16 cellular contexts compared by ENCODE assay signal in genomic region chr2:84954329-84954728, GRCh38. TPM values are rescaled to one million over a fixed set of nuclear protein-coding genes. Genes with fewer than 3 reads are reported as not detected.
DNase-seq lines count a peak whose midpoint lies in the region; ATAC-seq, FAIRE-seq and TF ChIP-seq lines count a peak whose summit lies in the region.
"Had no signal": no experiment of that assay in that cellular context is flagged by ENCODE, and none has a peak within 500 bp of the region (broad histone marks: within the 10 kb centered on the region; RNA-seq: fewer than 3 reads in every experiment).

No MANE protein-coding gene starts in this region.

- H3K27ac ChIP-seq in 22Rv1 (peak overlapping the region; percentile 43), RWPE2 (ENCODE audit: poor library complexity, severe bottlenecking) (peak overlapping the region; percentile 3), H1 (ENCODE audit: low read depth, low read length) (no peak overlapping the region), SK-N-SH (ENCODE audit: low read depth in 2 of 2, low read length in 1 of 2) (no peak overlapping the region)

- H3K4me2 ChIP-seq in H1 (ENCODE audit: insufficient read depth in 1 of 2, low read depth in 2 of 2, low read length in 2 of 2) (no peak overlapping the region), SK-N-SH (no peak overlapping the region)
- H3K4me2 ChIP-seq: A549 had no signal

- H3K27ac Mint-ChIP-seq in HFFc6: 0 out of 2 replicates have a peak overlapping the region, but pooled peaks have one; percentile 25

- H2AK5ac ChIP-seq in H1 (ENCODE audit: low read depth, low read length): no peak overlapping the region

- peak overlapping the region; percentile 12; the same call in 1 of the 2 replicates for H2BK5ac ChIP-seq in H1 (ENCODE audit: low read depth, low read length)

- no peak overlapping the region for H2BK120ac ChIP-seq in H1 (replicated peaks; ENCODE audit: low read depth, low read length)

- 93% methylated on average over 5 of the region's 6 CpGs; no CpG with 5 or more reads in 1 of the 2 experiments for WGBS in H1 (ENCODE audit: extremely low coverage in 1 of 2, insufficient coverage in 1 of 2, insufficient read length in 1 of 2, insufficient replicate concordance in 2 of 2, low coverage in 1 of 2, low lambda C conversion rate in 2 of 2, missing lambda C conversion rate in 1 of 2), 2 experiments
- WGBS in SK-N-SH (ENCODE audit: low lambda C conversion rate): 96% methylated on average over 6 of the region's 6 CpGs

- DNase-seq in HFFc6: no peak
- DNase-seq in RWPE2 (ENCODE audit: low spot score): no peak
- DNase-seq in H1 (ENCODE audit: low read depth in 1 of 2, low spot score in 2 of 2): no peak
- DNase-seq in head of caudate nucleus: no peak
- no peak for DNase-seq in C1 segment of cervical spinal cord (lab: John Stamatoyannopoulos, UW)
- no peak for DNase-seq in SK-N-SH
- DNase-seq: Caco-2; CD8-positive, alpha-beta memory T cell; DND-41; GDM1 had no signal

- intact Hi-C loops in head of caudate nucleus (cut with DNase I): no loop called here

- no peak overlapping the region for H3K4me3 ChIP-seq in RWPE2 (ENCODE audit: severe bottlenecking)
- H3K4me3 ChIP-seq in H1 (ENCODE audit: extremely low read depth in 1 of 4, insufficient read depth in 2 of 4, low read depth in 3 of 4, low read length in 4 of 4): no peak overlapping the region
- no peak overlapping the region for H3K4me3 ChIP-seq in SK-N-SH (ENCODE audit: low read depth in 2 of 2, low read length in 1 of 2)
- H3K4me3 ChIP-seq: A549 had no signal

- H3K36me3 ChIP-seq in RWPE2 (ENCODE audit: low read depth): no peaks in the 10 kb centered on the region
- no peaks in the 10 kb centered on the region for H3K36me3 ChIP-seq in H1 (ENCODE audit: control insufficient read depth in 2 of 4, insufficient read depth in 4 of 4, low read length in 3 of 4)
- no peaks in the 10 kb centered on the region for H3K36me3 ChIP-seq in SK-N-SH (replicated peaks in 1 of 2; ENCODE audit: control insufficient read depth in 1 of 2, insufficient read depth in 2 of 2, low read length in 1 of 2)

- H3K23ac ChIP-seq in H1 (ENCODE audit: insufficient read length): no peak overlapping the region

- H3K9me2 ChIP-seq in SK-N-SH: no peaks in the 10 kb centered on the region

- CTCF ChIA-PET in H1 (lab: Charles Lee; ENCODE audit: partially characterized antibody) (interaction anchor here (2.2 kb wide), 1 partner anchor 28 kb away, joined by 11 read pairs; no protein-coding TSS in a partner anchor), SK-N-SH (lab: Yijun Ruan, JAX) (interaction anchor here (2.1 kb wide), 1 partner anchor 29 kb away, joined by 7 read pairs; no protein-coding TSS in a partner anchor)

- no peaks in the 10 kb centered on the region for H3K27me3 ChIP-seq in RWPE2 (ENCODE audit: insufficient read depth, poor library complexity, severe bottlenecking)
- H3K27me3 ChIP-seq in H1 (replicated peaks in 1 of 4; ENCODE audit: control insufficient read depth in 3 of 4, extremely low read depth in 1 of 4, insufficient read depth in 3 of 4, low read length in 3 of 4): no peaks in the 10 kb centered on the region
- no peaks in the 10 kb centered on the region for H3K27me3 ChIP-seq in SK-N-SH (ENCODE audit: insufficient read depth)

- no peak overlapping the region for H4K8ac ChIP-seq in H1 (ENCODE audit: extremely low read depth, insufficient read depth, low read length)

- TF ChIP-seq RAD21 in H1 (IDR thresholded peaks at IDR 0.05 in 1 of 2, conservative IDR thresholded peaks at IDR 0.05 in 1 of 2; ENCODE audit: low read depth in 2 of 2, low read length in 2 of 2) (no peak), SK-N-SH (IDR thresholded peaks at IDR 0.05; ENCODE audit: low read length) (no peak)

- H3K79me2 ChIP-seq in H1 (ENCODE audit: control insufficient read depth in 1 of 2, insufficient read depth in 2 of 2, low read length in 2 of 2) (no peaks in the 10 kb centered on the region), SK-N-SH (ENCODE audit: insufficient read depth) (no peaks in the 10 kb centered on the region; the same call in 1 of the 2 replicates)

- no peak overlapping the region for H4K91ac ChIP-seq in H1 (replicated peaks; ENCODE audit: insufficient read length, low read length)

- no peak overlapping the region for H3K14ac ChIP-seq in H1 (ENCODE audit: insufficient read length)

- no peaks in the 10 kb centered on the region for H3K9me3 Mint-ChIP-seq in HFFc6
- H3K9me3 Mint-ChIP-seq: CD8-positive, alpha-beta memory T cell had no signal

- H2AFZ ChIP-seq in H1 (ENCODE audit: low read length) (no peak overlapping the region), SK-N-SH (ENCODE audit: low read depth) (no peak overlapping the region)

- no peak overlapping the region for H3K4ac ChIP-seq in H1 (replicated peaks; ENCODE audit: insufficient read length, low read depth, low read length)

- H3K9ac ChIP-seq in H1 (replicated peaks in 1 of 4; ENCODE audit: extremely low read depth in 1 of 4, low read depth in 3 of 4, low read length in 3 of 4): no peak overlapping the region
- H3K9ac ChIP-seq in SK-N-SH: no peak overlapping the region

- FAIRE-seq in H1 (lab: Jason Lieb, UNC): no peak
- FAIRE-seq: A549, GM12892, GM19239 had no signal

- peaks cover 12% of the 10 kb centered on the region for H3K27me3 Mint-ChIP-seq in HFFc6 (ENCODE audit: insufficient read depth)
- H3K27me3 Mint-ChIP-seq: CD8-positive, alpha-beta memory T cell had no signal

- H3K4me1 Mint-ChIP-seq in HFFc6 (ENCODE audit: low read depth): peaks cover 35% of the 10 kb centered on the region

- H3K79me1 ChIP-seq in H1 (ENCODE audit: low read depth, low read length): no peaks in the 10 kb centered on the region

- TF ChIP-seq POLR2A in H1 (IDR thresholded peaks at IDR 0.05; ENCODE audit: control extremely low read depth in 1 of 2, low read depth in 2 of 2, low read length in 2 of 2): no peak

- no peaks in the 10 kb centered on the region for H4K20me1 ChIP-seq in H1 (replicated peaks in 1 of 2; ENCODE audit: control insufficient read depth in 1 of 2, insufficient read depth in 2 of 2, low read length in 2 of 2)
- H4K20me1 ChIP-seq in SK-N-SH (ENCODE audit: insufficient read depth): no peaks in the 10 kb centered on the region

- no peaks in the 10 kb centered on the region for H3K9me3 ChIP-seq in RWPE2 (ENCODE audit: severe bottlenecking)
- no peaks in the 10 kb centered on the region for H3K9me3 ChIP-seq in H1 (ENCODE audit: insufficient read depth in 2 of 2, low read depth in 1 of 2, low read length in 1 of 2)
- no peaks in the 10 kb centered on the region for H3K9me3 ChIP-seq in SK-N-SH
- H3K9me3 ChIP-seq: A549, Caco-2 had no signal

- no peak overlapping the region for H4K5ac ChIP-seq in H1 (ENCODE audit: insufficient read length, low read depth, low read length)

- H3K56ac ChIP-seq in H1 (replicated peaks; ENCODE audit: insufficient read length, low read depth, low read length): no peak overlapping the region

- H2BK15ac ChIP-seq in H1 (ENCODE audit: low read length): 0 out of 2 replicates have a peak overlapping the region, but pooled peaks have one; percentile 34

- H3K4me3 Mint-ChIP-seq in HFFc6: no peak overlapping the region
- H3K4me3 Mint-ChIP-seq: CD8-positive, alpha-beta memory T cell had no signal

- ATAC-seq in RWPE2 (ENCODE audit: low read depth) (no peak), GM21576 (IDR thresholded peaks at IDR 0.05; ENCODE audit: unreplicated experiment) (no peak)
- ATAC-seq: A549, HCT116 had no signal

- no peak overlapping the region for H3K18ac ChIP-seq in H1 (ENCODE audit: extremely low read depth, low read length)

- TF ChIP-seq CTCF in 22Rv1 (IDR thresholded peaks at IDR 0.05): no peak
- TF ChIP-seq CTCF in HFFc6 (IDR thresholded peaks at IDR 0.05): no peak
- no peak for TF ChIP-seq CTCF in RWPE2 (IDR thresholded peaks at IDR 0.05; ENCODE audit: poor library complexity, severe bottlenecking)
- TF ChIP-seq CTCF in H1 (IDR thresholded peaks at IDR 0.05; ENCODE audit: control extremely low read depth in 1 of 3, insufficient read depth in 1 of 3, low read depth in 1 of 3, low read length in 3 of 3): no peak
- no peak for TF ChIP-seq CTCF in SK-N-SH (IDR thresholded peaks at IDR 0.05)

- peaks cover 5% of the 10 kb centered on the region; the same call in 1 of the 2 replicates for H3K36me3 Mint-ChIP-seq in HFFc6 (ENCODE audit: low read depth)
- H3K36me3 Mint-ChIP-seq: CD8-positive, alpha-beta memory T cell had no signal

- peaks cover 25% of the 10 kb centered on the region for H3K4me1 ChIP-seq in RWPE2 (ENCODE audit: insufficient read depth, poor library complexity, severe bottlenecking)
- peaks cover 7 to 26% (median 23%) of the 10 kb centered on the region in 4 experiments for H3K4me1 ChIP-seq in H1 (replicated peaks in 1 of 4; ENCODE audit: control insufficient read depth in 3 of 4, insufficient read depth in 4 of 4, low read length in 3 of 4)
- H3K4me1 ChIP-seq in SK-N-SH (ENCODE audit: control insufficient read depth in 1 of 2, insufficient read depth in 2 of 2, low read depth in 1 of 2, low read length in 1 of 2): peaks cover 5 to 16% of the 10 kb centered on the region in 2 experiments; a peak in 3 of 4 replicates

- H3F3A ChIP-seq in SK-N-SH (replicated peaks; ENCODE audit: insufficient read depth): peaks cover 17% of the 10 kb centered on the region

- POLR2A ChIA-PET in H1 (lab: Charles Lee; ENCODE audit: partially characterized antibody) (interaction anchor here (1.3 to 12.0 kb wide), 4 partner anchors 8 to 72 kb away, joined by 3 to 288 read pairs (median 118); partner anchors contain the start of gene KCMF1), SK-N-SH (lab: Yijun Ruan, JAX) (interaction anchor here (0.7 kb wide), 1 partner anchor 17 kb away, joined by 3 read pairs; no protein-coding TSS in a partner anchor)

- peak overlapping the region; percentile 36 for H2BK20ac ChIP-seq in H1 (ENCODE audit: low read length)

- peak overlapping the region; percentile 6; the same call in 1 of the 2 replicates for H2BK12ac ChIP-seq in H1 (ENCODE audit: low read depth, low read length)

- peaks cover 2% of the 10 kb centered on the region; the same call in 1 of the 2 replicates for H3K23me2 ChIP-seq in H1 (ENCODE audit: low read depth, low read length)

- TF ChIP-seq EP300 in H1 (IDR thresholded peaks at IDR 0.05; ENCODE audit: borderline replicate concordance in 1 of 2, low read depth in 2 of 2, low read length in 2 of 2) (no peak), SK-N-SH (IDR thresholded peaks at IDR 0.05; ENCODE audit: borderline replicate concordance in 1 of 2, low read depth in 1 of 2, low read length in 1 of 2) (no peak)

RNA-seq across cellular contexts. Expression of gene KCMF1, which starts 16.6 kb away (rescaled TPM):
- 100 to 1,000 TPM in 4 of 6 experiments, 10 to 100 TPM in 2; 95.7 to 105 (median 101) TPM for total RNA-seq in HFFc6 (2021; fragmentation: NEBNext Ultra II Directional; extraction: Animal tissue kit (Norgen Biotek cat#: 25700))
- 149 and 152 TPM in 2 replicates for total RNA-seq in H1 (2021; fragmentation: NEBNext Ultra II Directional; extraction: Animal tissue kit (Norgen Biotek cat#: 25700))
- polyA plus RNA-seq in H1 (2011; rRNA removed) (55.8 and 86.9 TPM in 2 replicates), SK-N-SH (2012; rRNA removed) (37.0 and 51.2 TPM in 2 replicates)
- polyA plus RNA-seq in H1 (2011; cell fraction: cytosol; rRNA removed): 97.8 TPM
- polyA plus RNA-seq in H1 (2011; cell fraction: nucleus; rRNA removed): 33.5 TPM
- polyA plus RNA-seq in H1 (2012, experiment 1 of 2): 81.0 to 111 TPM (median 94.5 TPM) in 4 replicates
- 41.2 TPM for polyA plus RNA-seq in H1 (2012, experiment 2 of 2)
- polyA plus RNA-seq in H1 (2013, experiment 1 of 2): 43.4 TPM
- 45.1 TPM for polyA plus RNA-seq in H1 (2013, experiment 2 of 2)
- polyA minus RNA-seq in H1 (2011; rRNA and poly(A)+ RNA removed): 140 and 147 TPM in 2 replicates
- 58.9 TPM for polyA minus RNA-seq in H1 (2011; cell fraction: cytosol; rRNA and poly(A)+ RNA removed)
- polyA minus RNA-seq in H1 (2011; cell fraction: nucleus; rRNA and poly(A)+ RNA removed): 50.0 TPM
- 51.9 and 60.8 TPM in 2 replicates for polyA plus RNA-seq in SK-N-SH (2012; cell fraction: cytosol; rRNA removed)
- polyA plus RNA-seq in SK-N-SH (2012; cell fraction: nucleus; rRNA removed): 13.7 and 27.2 TPM in 2 replicates

RNA-seq across cellular contexts. Expression of gene TMSB10, which starts 48.9 kb away (rescaled TPM):
- total RNA-seq in HFFc6 (2021; fragmentation: NEBNext Ultra II Directional; extraction: Animal tissue kit (Norgen Biotek cat#: 25700)): 1,000 to 10,000 TPM; 3,909 to 6,151 (median 5,325) TPM
- total RNA-seq in H1 (2021; fragmentation: NEBNext Ultra II Directional; extraction: Animal tissue kit (Norgen Biotek cat#: 25700)): 1,075 and 1,095 TPM in 2 replicates
- 593 and 852 TPM in 2 replicates for polyA plus RNA-seq in H1 (2011; rRNA removed)
- 1,307 TPM for polyA plus RNA-seq in H1 (2011; cell fraction: cytosol; rRNA removed)
- 850 TPM for polyA plus RNA-seq in H1 (2011; cell fraction: nucleus; rRNA removed)
- polyA plus RNA-seq in H1 (2012, experiment 1 of 2): 1,219 to 1,602 TPM (median 1,382 TPM) in 4 replicates
- polyA plus RNA-seq in H1 (2012, experiment 2 of 2): 5,019 TPM
- 1,059 TPM for polyA plus RNA-seq in H1 (2013, experiment 1 of 2)
- polyA plus RNA-seq in H1 (2013, experiment 2 of 2): 1,056 TPM
- 80.7 and 118 TPM in 2 replicates for polyA minus RNA-seq in H1 (2011; rRNA and poly(A)+ RNA removed)
- polyA minus RNA-seq in H1 (2011; cell fraction: cytosol; rRNA and poly(A)+ RNA removed): 145 TPM
- 80.6 TPM for polyA minus RNA-seq in H1 (2011; cell fraction: nucleus; rRNA and poly(A)+ RNA removed)
- polyA plus RNA-seq in SK-N-SH (2012; rRNA removed): 3,924 and 7,920 TPM in 2 replicates
- 5,618 and 8,173 TPM in 2 replicates for polyA plus RNA-seq in SK-N-SH (2012; cell fraction: cytosol; rRNA removed)
- polyA plus RNA-seq in SK-N-SH (2012; cell fraction: nucleus; rRNA removed): 1,784 and 3,464 TPM in 2 replicates

Comparison
In these comparisons a context has a peak if more than half of its experiments do, and no peak if none do; other contexts are left out.
1. H3K27ac ChIP-seq: peak in 22Rv1 (single experiment) and RWPE2 (single experiment); none in H1 (single experiment) and SK-N-SH (0 of 2).